ENCODE assay signal across 18 cellular contexts in genomic region chrX:112846114-112846513, GRCh38. TPM values are rescaled to one million over a fixed set of nuclear protein-coding genes. Genes with fewer than 3 reads are reported as not detected.
A peak's percentile ranks its signal among the peaks of the same experiment; 100 is the strongest.
DNase-seq lines count a peak whose midpoint lies in the region; ATAC-seq and TF ChIP-seq lines count a peak whose summit lies in the region.
"Had no signal": no experiment of that assay in that cellular context is flagged by ENCODE, and none has a peak within 500 bp of the region (broad histone marks: within the 10 kb centered on the region; RNA-seq: fewer than 3 reads in every experiment).

No MANE protein-coding gene starts in this region.

- H3F3A ChIP-seq in smooth muscle cell (ENCODE audit: low read depth), result peaks cover 10% of the 10 kb centered on the region

- H3K27me3 ChIP-seq in cardiac muscle cell (no peaks in the 10 kb centered on the region), right atrium auricular region (peaks cover 0 to 4% of the 10 kb centered on the region in 2 donors), hepatocyte (no peaks in the 10 kb centered on the region), smooth muscle cell (ENCODE audit: low read depth) (no peaks in the 10 kb centered on the region)

- no peak overlapping the region for H3K9ac ChIP-seq in smooth muscle cell (ENCODE audit: low read depth)

- H3K9me3 ChIP-seq in cardiac muscle cell (ENCODE audit: low read depth) (no peaks in the 10 kb centered on the region), right atrium auricular region (no peaks in the 10 kb centered on the region), hepatocyte (ENCODE audit: low read depth) (no peaks in the 10 kb centered on the region), smooth muscle cell (replicated peaks; ENCODE audit: low read depth) (no peaks in the 10 kb centered on the region)
- H3K9me3 ChIP-seq: Caco-2, HAP-1 had no signal

- H3K4me2 ChIP-seq in hepatocyte, result peak overlapping the region; percentile 12
- no peak overlapping the region for H3K4me2 ChIP-seq in smooth muscle cell

- no peak for ATAC-seq in HG03520 (IDR thresholded peaks at IDR 0.05; ENCODE audit: unreplicated experiment)

- H3K4me1 Mint-ChIP-seq in nephron, result peaks cover 75% of the 10 kb centered on the region

- peak overlapping the region; percentile 79 for H3K27ac ChIP-seq in cardiac muscle cell
- no peak overlapping the region for H3K27ac ChIP-seq in right atrium auricular region
- H3K27ac ChIP-seq in hepatocyte, result peak overlapping the region; percentile 73
- H3K27ac ChIP-seq in smooth muscle cell (ENCODE audit: low read depth), result no peak overlapping the region
- H3K27ac ChIP-seq: C4-2B had no signal

- DNase-seq in cardiac muscle cell (ENCODE audit: low read depth in 1 of 2, low spot score in 1 of 2) (peak in 1 of 2 donors; percentile 26), right atrium auricular region (ENCODE audit: low spot score) (no peak), hepatocyte (ENCODE audit: low spot score) (peak; percentile 42), smooth muscle cell (lab: John Stamatoyannopoulos, UW; ENCODE audit: unreplicated experiment) (no peak), Ammon's horn (ENCODE audit: low spot score) (no peak)
- DNase-seq in activated CD4-positive, alpha-beta T cell treated with anti-CD3 and anti-CD28 coated beads, Interleukin-2, amount 50 U/mL, for 48 hours, result no peak
- DNase-seq: 8988T, Caco-2, DMS53, KG1, NCI-H1105, NCI-H2029, NCI-H510A treated with DMSO at 0.1 percent for 48 hours, SHP77 treated with DMSO at 0.1 percent for 48 hours had no signal

- H3K36me3 ChIP-seq in cardiac muscle cell, result no peaks in the 10 kb centered on the region
- H3K36me3 ChIP-seq in right atrium auricular region, result no peaks in the 10 kb centered on the region
- no peaks in the 10 kb centered on the region for H3K36me3 ChIP-seq in hepatocyte (replicated peaks; ENCODE audit: insufficient read depth, low read depth)
- no peaks in the 10 kb centered on the region for H3K36me3 ChIP-seq in smooth muscle cell (ENCODE audit: low read depth)
- H3K36me3 ChIP-seq: HAP-1 had no signal

- peak overlapping the region; percentile 27 for H2AFZ ChIP-seq in hepatocyte
- H2AFZ ChIP-seq in smooth muscle cell (ENCODE audit: low read depth), result peak overlapping the region; percentile 82

- H3K4me3 Mint-ChIP-seq in nephron, result peak overlapping the region; percentile 11 to 38 (median 35)

- H3K79me2 ChIP-seq in hepatocyte (no peaks in the 10 kb centered on the region), smooth muscle cell (ENCODE audit: low read depth) (no peaks in the 10 kb centered on the region)

- H3K9me3 Mint-ChIP-seq in nephron, result no peaks in the 10 kb centered on the region

- H3K4me1 ChIP-seq in cardiac muscle cell (ENCODE audit: low read depth) (peaks cover 17% of the 10 kb centered on the region), right atrium auricular region (no peaks in the 10 kb centered on the region), hepatocyte (ENCODE audit: insufficient read depth) (peaks cover 35% of the 10 kb centered on the region), smooth muscle cell (ENCODE audit: low read depth) (peaks cover 7% of the 10 kb centered on the region)

- no peaks in the 10 kb centered on the region for H3K36me3 Mint-ChIP-seq in nephron (ENCODE audit: low read depth)

- H3K4me3 ChIP-seq in cardiac muscle cell (no peak overlapping the region), right atrium auricular region (no peak overlapping the region), hepatocyte (no peak overlapping the region), smooth muscle cell (no peak overlapping the region)
- H3K4me3 ChIP-seq: HAP-1 had no signal

- H4K20me1 ChIP-seq in hepatocyte (ENCODE audit: insufficient read depth, poor library complexity, severe bottlenecking) (no peaks in the 10 kb centered on the region), smooth muscle cell (ENCODE audit: low read depth) (no peaks in the 10 kb centered on the region)

- H3K27ac Mint-ChIP-seq in nephron, result peak overlapping the region; percentile 95 to 100 (median 98)

- TF ChIP-seq CTCF in cardiac muscle cell (IDR thresholded peaks at IDR 0.05; ENCODE audit: low read depth, low read length) (no peak), right atrium auricular region (IDR thresholded peaks at IDR 0.05) (no peak), hepatocyte (IDR thresholded peaks at IDR 0.05; ENCODE audit: poor library complexity) (no peak), nephron (IDR thresholded peaks at IDR 0.05; ENCODE audit: unreplicated experiment in 3 of 3) (no peak), smooth muscle cell (IDR thresholded peaks at IDR 0.05; ENCODE audit: borderline replicate concordance, insufficient read depth, poor library complexity, severe bottlenecking) (no peak)

- 19% methylated on average over 3 of the region's 3 CpGs for WGBS in hepatocyte (ENCODE audit: low lambda C conversion rate, missing lambda C conversion rate)
- 32% methylated on average over 3 of the region's 3 CpGs for WGBS in smooth muscle cell (ENCODE audit: low lambda C conversion rate)

- peaks cover 4% of the 10 kb centered on the region for H3K27me3 Mint-ChIP-seq in nephron (ENCODE audit: low read depth)

- H3K9me2 ChIP-seq in hepatocyte (replicated peaks; ENCODE audit: insufficient read depth), result no peaks in the 10 kb centered on the region

RNA-seq across cellular contexts. Expression of gene AMOT, which starts 5.5 kb away (rescaled TPM):
- total RNA-seq in cardiac muscle cell (22.4 and 27.2 TPM in 2 replicates), right atrium auricular region (1 to 10 TPM; 4.6 to 6.8 TPM), hepatocyte (93.3 and 94.6 TPM in 2 replicates), smooth muscle cell (56.9 and 66.6 TPM in 2 replicates)
- polyA plus RNA-seq in cardiac muscle cell (12.5 and 12.6 TPM in 2 replicates), hepatocyte (52.1 and 53.0 TPM in 2 replicates), smooth muscle cell (10.0 and 37.9 TPM in 2 replicates)

Comparison
In these comparisons a context has a peak if more than half of its experiments do, and no peak if none do; other contexts are left out.
1. H3K27ac ChIP-seq: peak in cardiac muscle cell (single experiment) and hepatocyte (single experiment); none in right atrium auricular region (0 of 2) and smooth muscle cell (single experiment).